Comparison of ENCODE assay signal across 10 cellular contexts in genomic region chr5:122915717-122916399, GRCh38.
DNase-seq lines count a peak whose midpoint lies in the region; ATAC-seq, FAIRE-seq and TF ChIP-seq lines count a peak whose summit lies in the region.
"Had no signal": no experiment of that assay in that cellular context is flagged by ENCODE, and none has a peak within 500 bp of the region (broad histone marks: within the 10 kb centered on the region; RNA-seq: fewer than 3 reads in every experiment).

No MANE protein-coding gene starts in this region.

- H3K9me3 ChIP-seq in GM12878 (replicated peaks; ENCODE audit: control insufficient read depth, insufficient read depth, low read length) = no peaks in the 10 kb centered on the region
- H3K9me3 ChIP-seq in upper lobe of right lung = no peaks in the 10 kb centered on the region

- POLR2A ChIA-PET in GM12878 (lab: Charles Lee) = no interaction called here

- peaks cover 2% of the 10 kb centered on the region for H3K36me3 Mint-ChIP-seq in osteocyte (ENCODE audit: unreplicated experiment)

- no peak for TF ChIP-seq POLR2A in GM12878 (IDR thresholded peaks at IDR 0.05; ENCODE audit: low read depth, low read length)

- BruUV-seq in GM12878 (replicated peaks; lab: Mats Ljungman, UMichigan) = no TSS peak

- SMC1A ChIA-PET in GM12878 (lab: Charles Lee; ENCODE audit: uncharacterized antibody, unreplicated experiment) = interaction anchor here (0.6 to 1.4 kb wide), 4 partner anchors 9 to 562 kb away, joined by 3 to 4 read pairs (median 3); no protein-coding TSS in a partner anchor

- DNase-seq in AG08396 (ENCODE audit: low spot score) (peak; percentile 19), GM19239 (ENCODE audit: insufficient read length, low spot score) (peak; percentile 36), GM12878 (ENCODE audit: low read depth, low spot score) (no peak), NCI-H1092 (lab: John Stamatoyannopoulos, UW) (no peak), osteocyte (ENCODE audit: extremely low spot score, unreplicated experiment) (no peak), upper lobe of right lung (no peak), 8988T (no peak)

- WGBS in GM12878 (ENCODE audit: insufficient coverage, insufficient replicate concordance, low lambda C conversion rate, missing lambda C conversion rate) = 25% methylated on average over 4 of the region's 4 CpGs

- H3K27ac ChIP-seq in GM12878 (ENCODE audit: control insufficient read depth, insufficient read depth) = no peak overlapping the region
- no peak overlapping the region for H3K27ac ChIP-seq in upper lobe of right lung

- in situ Hi-C loops in GM12878 (cut with MboI) = no loop called here

- H3K4me3 Mint-ChIP-seq in osteocyte (ENCODE audit: unreplicated experiment) = no peak overlapping the region
- H3K4me3 Mint-ChIP-seq: B cell had no signal

- FAIRE-seq in GM19239 (lab: Jason Lieb, UNC) (peak; percentile 58), GM12878 (lab: Jason Lieb, UNC) (peak; percentile 80)
- FAIRE-seq: endothelial cell of umbilical vein had no signal

- H3K4me3 ChIP-seq in GM12878 (no peak overlapping the region), upper lobe of right lung (no peak overlapping the region)

- H3K9ac ChIP-seq in GM12878 (ENCODE audit: control insufficient read depth, insufficient read depth, low read length) = no peak overlapping the region; the same call in 1 of the 2 replicates

- intact Hi-C loops in GM12878 (cut with micrococcal nuclease; ENCODE audit: unreplicated experiment) (no loop called here), upper lobe of right lung (cut with DNase I) (no loop called here)

- TF ChIP-seq EP300 in GM12878 (IDR thresholded peaks at IDR 0.05; ENCODE audit: borderline replicate concordance in 1 of 2, control insufficient read depth in 1 of 2, low read depth in 2 of 2, low read length in 2 of 2) = no peak

- no peaks in the 10 kb centered on the region for H3K9me3 Mint-ChIP-seq in osteocyte (ENCODE audit: unreplicated experiment)

- H3K4me2 ChIP-seq in GM12878 (ENCODE audit: control insufficient read depth, insufficient read depth) = peak overlapping the region; percentile 51; the same call in 1 of the 2 replicates

- H3K27me3 ChIP-seq in GM12878 (replicated peaks in 1 of 2; ENCODE audit: control insufficient read depth in 2 of 2, insufficient read depth in 2 of 2, low read length in 1 of 2) = no peaks in the 10 kb centered on the region
- no peaks in the 10 kb centered on the region for H3K27me3 ChIP-seq in upper lobe of right lung

- TF ChIP-seq RAD21 in GM12878 (IDR thresholded peaks at IDR 0.05; ENCODE audit: insufficient read depth, low read depth, low read length) = no peak

- no peaks in the 10 kb centered on the region for H3K79me2 ChIP-seq in GM12878 (ENCODE audit: control insufficient read depth, insufficient read depth, low read length)

- H3K27me3 Mint-ChIP-seq in osteocyte (ENCODE audit: unreplicated experiment) = no peaks in the 10 kb centered on the region
- H3K27me3 Mint-ChIP-seq: B cell had no signal

- RAD21 ChIA-PET in GM12878 (lab: Charles Lee; ENCODE audit: unreplicated experiment) = no interaction called here

- no peaks in the 10 kb centered on the region for H4K20me1 ChIP-seq in GM12878 (ENCODE audit: control insufficient read depth, insufficient read depth)

- no peaks in the 10 kb centered on the region for H3K36me3 ChIP-seq in GM12878 (ENCODE audit: control insufficient read depth in 2 of 2, insufficient read depth in 2 of 2, low read length in 1 of 2)
- H3K36me3 ChIP-seq in upper lobe of right lung = no peaks in the 10 kb centered on the region

- ATAC-seq in HG02884 (IDR thresholded peaks at IDR 0.05; ENCODE audit: unreplicated experiment) (peak; percentile 97), GM12878 (peak; percentile 89), upper lobe of right lung (no peak)

- CTCF ChIA-PET in GM12878 (lab: Yijun Ruan, JAX) = no interaction called here

- H3K4me1 ChIP-seq in GM12878 (ENCODE audit: control insufficient read depth, insufficient read depth, low read length) (peaks cover 3% of the 10 kb centered on the region; the same call in 1 of the 2 replicates), upper lobe of right lung (no peaks in the 10 kb centered on the region)

- TF ChIP-seq CTCF in GM12878 (IDR thresholded peaks at IDR 0.05 in 2 of 3, conservative IDR thresholded peaks at IDR 0.05 in 1 of 3; ENCODE audit: control insufficient read depth in 2 of 3, extremely low read depth in 1 of 3, insufficient read depth in 1 of 3, low read depth in 3 of 3, low read length in 3 of 3) (no peak), osteocyte (IDR thresholded peaks at IDR 0.05) (no peak), upper lobe of right lung (IDR thresholded peaks at IDR 0.05) (no peak)

- no peaks in the 10 kb centered on the region for H3K4me1 Mint-ChIP-seq in osteocyte (ENCODE audit: unreplicated experiment)

- peak overlapping the region; percentile 49 for H2AFZ ChIP-seq in GM12878 (ENCODE audit: control insufficient read depth, low read depth, low read length)

- H3K27ac Mint-ChIP-seq in osteocyte (ENCODE audit: unreplicated experiment) = no peak overlapping the region
- H3K27ac Mint-ChIP-seq: B cell had no signal

TF ChIP-seq in GM12878, 131 proteins besides CTCF, POLR2A, EP300 and RAD21:
- TF ChIP-seq EED (IDR thresholded peaks at IDR 0.05; ENCODE audit: low read depth) = no peak
- TF ChIP-seq ZBTB40 (IDR thresholded peaks at IDR 0.05; ENCODE audit: borderline replicate concordance) = no peak
- TF ChIP-seq SP1 (IDR thresholded peaks at IDR 0.05; ENCODE audit: low read depth, low read length) = no peak
- peak; percentile 46 for TF ChIP-seq JUNB (IDR thresholded peaks at IDR 0.05)
- no peak for TF ChIP-seq CBFB (IDR thresholded peaks at IDR 0.05; ENCODE audit: low read depth)
TF ChIP-seq in GM12878: peak in this region for 1.

Comparison
In these comparisons a context has a peak if more than half of its experiments do, and no peak if none do; other contexts are left out.
1. DNase-seq: peak in AG08396 (single experiment) and GM19239 (single experiment); none in GM12878 (single experiment), NCI-H1092 (single experiment), osteocyte (single experiment), upper lobe of right lung (single experiment) and 8988T (single experiment).